Comparison of ENCODE assay signal across 23 cellular contexts in genomic region chr10:88858493-88858892, GRCh38.
DNase-seq lines count a peak whose midpoint lies in the region; ATAC-seq, FAIRE-seq and TF ChIP-seq lines count a peak whose summit lies in the region.
"Had no signal": no experiment of that assay in that cellular context is flagged by ENCODE, and none has a peak within 500 bp of the region (broad histone marks: within the 10 kb centered on the region; RNA-seq: fewer than 3 reads in every experiment).

No MANE protein-coding gene starts in this region.

- peak overlapping the region; percentile 58 for H3K27ac ChIP-seq in VCaP
- H3K27ac ChIP-seq: parathyroid adenoma, SK-N-MC, tibial nerve had no signal

- no peak for TF ChIP-seq POLR2A in H54 (IDR thresholded peaks at IDR 0.05; ENCODE audit: low read depth, low read length)

- TF ChIP-seq CTCF in VCaP (conservative IDR thresholded peaks at IDR 0.05), result no peak

- ATAC-seq in HG02798 (IDR thresholded peaks at IDR 0.05; ENCODE audit: poor library complexity, unreplicated experiment), result no peak
- ATAC-seq: GM23338; naive thymus-derived CD4-positive, alpha-beta T cell had no signal

- DNase-seq in CD1c-positive myeloid dendritic cell (ENCODE audit: extremely low spot score), result peak; percentile 64
- DNase-seq in H54 (ENCODE audit: insufficient read length, low spot score), result no peak
- DNase-seq in kidney tubule cell (ENCODE audit: low spot score), result peak; percentile 30
- no peak for DNase-seq in NCI-H748 (lab: John Stamatoyannopoulos, UW; ENCODE audit: unreplicated experiment)
- no peak for DNase-seq in activated CD4-positive, alpha-beta T cell treated with anti-CD3 and anti-CD28 coated beads for 4 hours
- DNase-seq: activated CD4-positive, alpha-beta T cell treated with anti-CD3 and anti-CD28 coated beads for 1 hour; activated naive CD4-positive, alpha-beta T cell; COR-L47; EL; endodermal cell; kidney; mesenchymal stem cell; naive thymus-derived CD4-positive, alpha-beta T cell; NCI-H1436 treated with DMSO at 0.1 percent for 48 hours; stimulated activated CD4-positive, alpha-beta T cell treated with anti-CD3 and anti-CD28 coated beads, Interleukin-1b, Interleukin-23, amount 100 ng/mL, for 48 hours; stimulated activated naive CD4-positive, alpha-beta T cell treated with Interleukin-2 at 50 U/mL for 16 hours had no signal

- FAIRE-seq in H54 (lab: Jason Lieb, UNC), result peak; percentile 6
- FAIRE-seq: astrocyte, kidney had no signal

Comparison
In these comparisons a context has a peak if more than half of its experiments do, and no peak if none do; other contexts are left out.
1. DNase-seq: peak in CD1c-positive myeloid dendritic cell (single experiment) and kidney tubule cell (single experiment); none in H54 (single experiment), NCI-H748 (single experiment) and activated CD4-positive, alpha-beta T cell treated with anti-CD3 and anti-CD28 coated beads for 4 hours (0 of 2).